Comparison of ENCODE assay signal across 11 cellular contexts in genomic region chr11:43547900-43548381, GRCh38.
DNase-seq lines count a peak whose midpoint lies in the region; ATAC-seq, FAIRE-seq and TF ChIP-seq lines count a peak whose summit lies in the region.
"Had no signal": no experiment of that assay in that cellular context is flagged by ENCODE, and none has a peak within 500 bp of the region (broad histone marks: within the 10 kb centered on the region; RNA-seq: fewer than 3 reads in every experiment).

No MANE protein-coding gene starts in this region.

- peak overlapping the region; percentile 5 for H3K4me3 Mint-ChIP-seq in activated naive CD8-positive, alpha-beta T cell
- H3K4me3 Mint-ChIP-seq in activated naive CD8-positive, alpha-beta T cell treated with anti-CD3 and anti-CD28 coated beads for 36 hours = no peak overlapping the region

- H2AFZ ChIP-seq in K562 (ENCODE audit: low read depth, low read length) = peak overlapping the region; percentile 66

- no peak overlapping the region for H3K4me2 ChIP-seq in K562 (ENCODE audit: insufficient read depth, low read length)

- no peaks in the 10 kb centered on the region for H3K36me3 Mint-ChIP-seq in activated naive CD8-positive, alpha-beta T cell
- H3K36me3 Mint-ChIP-seq in activated naive CD8-positive, alpha-beta T cell treated with anti-CD3 and anti-CD28 coated beads for 36 hours = no peaks in the 10 kb centered on the region

- POLR2A ChIA-PET in K562 (lab: Yijun Ruan, JAX) = interaction anchor here (0.5 kb wide), 1 partner anchor 27 kb away, joined by 3 read pairs; no protein-coding TSS in a partner anchor

- no peak for FAIRE-seq in K562 (lab: Jason Lieb, UNC)

- TF ChIP-seq POLR2A in K562 (conservative IDR thresholded peaks at IDR 0.05) (no peak), upper lobe of left lung (IDR thresholded peaks at IDR 0.05) (no peak)

- no peak overlapping the region for H3K27ac Mint-ChIP-seq in activated naive CD8-positive, alpha-beta T cell
- no peak overlapping the region for H3K27ac Mint-ChIP-seq in activated naive CD8-positive, alpha-beta T cell treated with anti-CD3 and anti-CD28 coated beads for 36 hours

- intact Hi-C loops in K562 (cut with micrococcal nuclease) = no loop called here

- CTCF ChIA-PET in K562 (lab: Yijun Ruan, JAX; ENCODE audit: low intra/inter-chr PET ratio) = no interaction called here

- H3K27me3 ChIP-seq in K562 (ENCODE audit: control insufficient read depth in 2 of 2, insufficient read depth in 2 of 2, low read length in 2 of 2) = peaks cover 0 to 13% of the 10 kb centered on the region in 2 experiments; a peak in 2 of 5 replicates
- H3K27me3 ChIP-seq in kidney epithelial cell (ENCODE audit: control insufficient read depth, insufficient read depth, low read length) = peaks cover 26% of the 10 kb centered on the region
- H3K27me3 ChIP-seq in upper lobe of left lung = peaks cover 0 to 14% (median 5%) of the 10 kb centered on the region in 4 donors

- H3K36me3 ChIP-seq in K562 (ENCODE audit: control insufficient read depth, insufficient read depth, low read length) = no peaks in the 10 kb centered on the region
- no peaks in the 10 kb centered on the region for H3K36me3 ChIP-seq in kidney epithelial cell (ENCODE audit: control insufficient read depth, insufficient read depth, low read length)
- no peaks in the 10 kb centered on the region for H3K36me3 ChIP-seq in upper lobe of left lung

- no peaks in the 10 kb centered on the region for H3K9me3 Mint-ChIP-seq in activated naive CD8-positive, alpha-beta T cell (ENCODE audit: low read depth)
- no peaks in the 10 kb centered on the region for H3K9me3 Mint-ChIP-seq in activated naive CD8-positive, alpha-beta T cell treated with anti-CD3 and anti-CD28 coated beads for 36 hours

- H3K27ac ChIP-seq in K562 (ENCODE audit: extremely low read depth, low read depth, low read length) (no peak overlapping the region), upper lobe of left lung (no peak overlapping the region)
- H3K27ac ChIP-seq: C4-2B, parathyroid adenoma had no signal

- peaks cover 10 to 16% of the 10 kb centered on the region in 2 experiments; a peak in 3 of 5 replicates for H3K4me1 ChIP-seq in K562 (replicated peaks in 1 of 2; ENCODE audit: control insufficient read depth in 2 of 2, insufficient read depth in 2 of 2, low read length in 2 of 2)
- H3K4me1 ChIP-seq in upper lobe of left lung = peaks cover 2 to 17% (median 7%) of the 10 kb centered on the region in 4 donors
- H3K4me1 ChIP-seq: parathyroid adenoma had no signal

- no peak for TF ChIP-seq RAD21 in K562 (CRISPR knock-in tag; conservative IDR thresholded peaks at IDR 0.05 in 1 of 2, IDR thresholded peaks at IDR 0.05 in 1 of 2)

- peaks cover 2% of the 10 kb centered on the region for H3K4me1 Mint-ChIP-seq in activated naive CD8-positive, alpha-beta T cell (ENCODE audit: low read depth)
- no peaks in the 10 kb centered on the region for H3K4me1 Mint-ChIP-seq in activated naive CD8-positive, alpha-beta T cell treated with anti-CD3 and anti-CD28 coated beads for 36 hours

- peak; percentile 92 for ATAC-seq in K562
- peak in 1 of 2 donors; percentile 22 for ATAC-seq in upper lobe of left lung (ENCODE audit: low FRiP score in 2 of 2)
- ATAC-seq in GM19467 (IDR thresholded peaks at IDR 0.05; ENCODE audit: unreplicated experiment) = no peak
- ATAC-seq in HG02678 (IDR thresholded peaks at IDR 0.05; ENCODE audit: unreplicated experiment) = no peak

- TF ChIP-seq CTCF in K562 (IDR thresholded peaks at IDR 0.05 in 2 of 3, conservative IDR thresholded peaks at IDR 0.05 in 1 of 3; ENCODE audit: insufficient read depth in 2 of 3, low read depth in 1 of 3, low read length in 3 of 3) (no peak), kidney epithelial cell (IDR thresholded peaks at IDR 0.05; ENCODE audit: insufficient read depth, low read length, poor library complexity, severe bottlenecking) (no peak), upper lobe of left lung (IDR thresholded peaks at IDR 0.05) (no peak)

- H3K27me3 Mint-ChIP-seq in activated naive CD8-positive, alpha-beta T cell = peaks cover 35% of the 10 kb centered on the region
- peaks cover 80% of the 10 kb centered on the region for H3K27me3 Mint-ChIP-seq in activated naive CD8-positive, alpha-beta T cell treated with anti-CD3 and anti-CD28 coated beads for 36 hours

- no peak overlapping the region; the same call in 1 of the 2 replicates for H3K4me3 ChIP-seq in K562
- H3K4me3 ChIP-seq in kidney epithelial cell (ENCODE audit: low read depth, low read length) = peak overlapping the region; percentile 10
- H3K4me3 ChIP-seq in upper lobe of left lung = peak overlapping the region in 3 of 4 donors; percentile 13 to 35 (median 35)

- no peak overlapping the region for H3K9ac ChIP-seq in K562 (ENCODE audit: insufficient read depth in 1 of 2, low read depth in 2 of 2, low read length in 2 of 2)
- H3K9ac ChIP-seq: parathyroid adenoma had no signal

- no peaks in the 10 kb centered on the region for H3K79me2 ChIP-seq in K562 (ENCODE audit: control insufficient read depth, insufficient read depth, low read length)
- H3K79me2 ChIP-seq: parathyroid adenoma had no signal

- WGBS in K562 (ENCODE audit: insufficient coverage, low coverage, missing lambda C conversion rate) = 36% methylated on average over 23 of the region's 49 CpGs
- 97% methylated on average over 7 of the region's 49 CpGs; no CpG with 5 or more reads in 1 of the 2 donors for WGBS in upper lobe of left lung, 2 donors

- no peaks in the 10 kb centered on the region for H4K20me1 ChIP-seq in K562 (replicated peaks; ENCODE audit: control insufficient read depth, insufficient read depth, low read length)

- no peaks in the 10 kb centered on the region for H3K9me1 ChIP-seq in K562 (ENCODE audit: control insufficient read depth, insufficient read depth, low read length)

- in situ Hi-C loops in K562 (cut with MboI) = no loop called here

- H3K9me3 ChIP-seq in K562 (replicated peaks; ENCODE audit: control insufficient read depth, insufficient read depth, low read depth, low read length) = no peaks in the 10 kb centered on the region
- no peaks in the 10 kb centered on the region for H3K9me3 ChIP-seq in upper lobe of left lung

- DNase-seq in activated naive CD8-positive, alpha-beta T cell treated with anti-CD3 and anti-CD28 coated beads for 36 hours = no peak
- peak; percentile 58 to 89 (median 86) for DNase-seq in K562 (ENCODE audit: extremely low read depth in 1 of 4, low spot score in 3 of 4)
- DNase-seq in kidney epithelial cell (ENCODE audit: low read depth) = no peak
- DNase-seq in upper lobe of left lung = peak in 1 of 2 donors; percentile 86
- DNase-seq in OCI-M2 (lab: John Stamatoyannopoulos, UW; ENCODE audit: unreplicated experiment) = no peak
- DNase-seq: activated effector memory CD4-positive, alpha-beta T cell treated with anti-CD3 and anti-CD28 coated beads, Interleukin-2, amount 50 U/mL, for 16 hours had no signal

- TF ChIP-seq EP300 in K562 (IDR thresholded peaks at IDR 0.05; ENCODE audit: low read length) (no peak), upper lobe of left lung (IDR thresholded peaks at IDR 0.05) (no peak)

- no TSS peak for BruUV-seq in K562 (replicated peaks; lab: Mats Ljungman, UMichigan)

TF ChIP-seq in K562, 482 proteins besides CTCF, POLR2A, EP300 and RAD21 (continues in another document):
- TF ChIP-seq PBX2 (CRISPR knock-in tag; IDR thresholded peaks at IDR 0.05; ENCODE audit: low read depth) = no peak
- TF ChIP-seq PBX2 (tag; conservative IDR thresholded peaks at IDR 0.05; ENCODE audit: low read depth) = no peak
- no peak for TF ChIP-seq ZNF253 (CRISPR knock-in tag; conservative IDR thresholded peaks at IDR 0.05)
- 0 out of 2 replicates have a peak, but pooled peaks have one; percentile 41 for TF ChIP-seq SMAD4 (CRISPR knock-in tag; conservative IDR thresholded peaks at IDR 0.05)
- no peak for TF ChIP-seq ESRRA (IDR thresholded peaks at IDR 0.05; ENCODE audit: borderline replicate concordance, low read depth)
- TF ChIP-seq NEUROD1 (IDR thresholded peaks at IDR 0.05; ENCODE audit: borderline replicate concordance, low read depth, low read length, partially characterized antibody) = no peak

Comparison
In these comparisons a context has a peak if more than half of its experiments do, and no peak if none do; other contexts are left out.
1. DNase-seq: peak in K562 (4 of 4); none in activated naive CD8-positive, alpha-beta T cell treated with anti-CD3 and anti-CD28 coated beads for 36 hours (single experiment), kidney epithelial cell (single experiment) and OCI-M2 (single experiment).